In genomic region chr7:37833818-37834146, GRCh38 we compare ENCODE assay signal across 15 cellular contexts. TPM values are rescaled to one million over a fixed set of nuclear protein-coding genes. Genes with fewer than 3 reads are reported as not detected.
DNase-seq lines count a peak whose midpoint lies in the region; ATAC-seq and TF ChIP-seq lines count a peak whose summit lies in the region.
"Had no signal": no experiment of that assay in that cellular context is flagged by ENCODE, and none has a peak within 500 bp of the region (broad histone marks: within the 10 kb centered on the region; RNA-seq: fewer than 3 reads in every experiment).

No MANE protein-coding gene starts in this region.

- no peak overlapping the region for H2AFZ ChIP-seq in OCI-LY1 (ENCODE audit: low read length)

- H3F3A ChIP-seq in OCI-LY1 (ENCODE audit: insufficient read depth, low read length), result no peaks in the 10 kb centered on the region

- H3K27ac ChIP-seq in C4-2B (no peak overlapping the region), OCI-LY1 (ENCODE audit: low read depth, low read length, poor library complexity, severe bottlenecking) (no peak overlapping the region)
- H3K27ac ChIP-seq: parathyroid adenoma, right lobe of liver, suprapubic skin had no signal

- H3K79me2 ChIP-seq in OCI-LY1 (ENCODE audit: insufficient read depth, low read length), result no peaks in the 10 kb centered on the region
- H3K79me2 ChIP-seq: parathyroid adenoma had no signal

- H3K27me3 ChIP-seq in OCI-LY1 (ENCODE audit: insufficient read depth, low read length) (no peaks in the 10 kb centered on the region), MG63 (peaks cover 2% of the 10 kb centered on the region; the same call in 1 of the 2 replicates)
- H3K27me3 ChIP-seq: right lobe of liver, suprapubic skin had no signal

- TF ChIP-seq CTCF in C4-2B (conservative IDR thresholded peaks at IDR 0.05) (peak; percentile 63), OCI-LY1 (IDR thresholded peaks at IDR 0.05; ENCODE audit: low read length) (no peak), chondrocyte (IDR thresholded peaks at IDR 0.05) (peak; percentile 54), neural crest cell (conservative IDR thresholded peaks at IDR 0.05) (peak; percentile 38)

- peak overlapping the region; percentile 72; the same call in 1 of the 2 replicates for H3K4me2 ChIP-seq in OCI-LY1 (ENCODE audit: low read length)

- H3K9me3 ChIP-seq in OCI-LY1 (ENCODE audit: low read length) (no peaks in the 10 kb centered on the region), MG63 (no peaks in the 10 kb centered on the region)
- H3K9me3 ChIP-seq: right lobe of liver, suprapubic skin had no signal

- H4K20me1 ChIP-seq in OCI-LY1 (ENCODE audit: insufficient read depth, low read length), result no peaks in the 10 kb centered on the region

- H3K36me3 Mint-ChIP-seq in chondrocyte (ENCODE audit: low read depth) (no peaks in the 10 kb centered on the region), neural crest cell (ENCODE audit: low read depth) (no peaks in the 10 kb centered on the region)
- H3K36me3 Mint-ChIP-seq: activated naive CD8-positive, alpha-beta T cell treated with anti-CD3 and anti-CD28 coated beads for 36 hours had no signal

- no peak for DNase-seq in chondrocyte (ENCODE audit: low spot score)
- DNase-seq in neural crest cell (ENCODE audit: low read depth, low spot score), result no peak
- no peak for DNase-seq in MG63
- DNase-seq: NCI-H510A had no signal

- H3K4me3 Mint-ChIP-seq in chondrocyte (ENCODE audit: unreplicated experiment) (no peak overlapping the region), neural crest cell (no peak overlapping the region)

- no peaks in the 10 kb centered on the region for H3K9me2 ChIP-seq in OCI-LY1 (ENCODE audit: low read depth, low read length)

- no peak overlapping the region for H3K4me3 ChIP-seq in OCI-LY1 (ENCODE audit: low read depth, low read length, poor library complexity, severe bottlenecking)
- H3K4me3 ChIP-seq in MG63, result no peak overlapping the region
- H3K4me3 ChIP-seq: lung had no signal

- no peaks in the 10 kb centered on the region for H3K9me3 Mint-ChIP-seq in chondrocyte (ENCODE audit: low read depth)
- H3K9me3 Mint-ChIP-seq in neural crest cell, result no peaks in the 10 kb centered on the region
- H3K9me3 Mint-ChIP-seq: activated naive CD8-positive, alpha-beta T cell treated with anti-CD3 and anti-CD28 coated beads for 36 hours; activated T-cell treated with anti-CD3 and anti-CD28 coated beads, Interleukin-2, amount 50 U/mL, for 4 hours had no signal

- H3K4me1 ChIP-seq in OCI-LY1 (ENCODE audit: insufficient read depth, low read length, severe bottlenecking), result peaks cover 5% of the 10 kb centered on the region

- no peak overlapping the region for H3K9ac ChIP-seq in OCI-LY1 (ENCODE audit: low read length)
- H3K9ac ChIP-seq: parathyroid adenoma had no signal

- H3K27me3 Mint-ChIP-seq in chondrocyte (ENCODE audit: low read depth) (peaks cover 18% of the 10 kb centered on the region), neural crest cell (ENCODE audit: low read depth) (peaks cover 3% of the 10 kb centered on the region)

- H3K36me3 ChIP-seq in OCI-LY1 (ENCODE audit: insufficient read depth, low read length), result no peaks in the 10 kb centered on the region
- H3K36me3 ChIP-seq in MG63, result no peaks in the 10 kb centered on the region
- H3K36me3 ChIP-seq: right lobe of liver, suprapubic skin had no signal

- H3K27ac Mint-ChIP-seq in chondrocyte (ENCODE audit: unreplicated experiment), result no peak overlapping the region
- H3K27ac Mint-ChIP-seq in neural crest cell (ENCODE audit: unreplicated experiment), result no peak overlapping the region
- H3K27ac Mint-ChIP-seq: activated naive CD8-positive, alpha-beta T cell treated with anti-CD3 and anti-CD28 coated beads for 36 hours had no signal

- H3K4me1 Mint-ChIP-seq in chondrocyte (ENCODE audit: low read depth), result peaks cover 8% of the 10 kb centered on the region
- H3K4me1 Mint-ChIP-seq in neural crest cell, result peaks cover 4% of the 10 kb centered on the region

- no peak for ATAC-seq in GM21717 (IDR thresholded peaks at IDR 0.05; ENCODE audit: unreplicated experiment)
- no peak for ATAC-seq in HG03460 (IDR thresholded peaks at IDR 0.05; ENCODE audit: unreplicated experiment)
- ATAC-seq: activated CD4-positive, CD25-positive, alpha-beta regulatory T cell treated with anti-CD3 and anti-CD28 coated beads, Interleukin-2, amount 50 U/mL, for 24 hours had no signal

RNA-seq across cellular contexts. Expression of gene NME8, which starts 14.6 kb away (rescaled TPM):
- total RNA-seq in chondrocyte (not detected in 3 replicates), neural crest cell (not detected in 2 replicates)
- total RNA-seq in MG63 (2014; rRNA removed; shearing (Covaris generic); ENCODE audit: low replicate concordance), result not detected in 2 replicates
- total RNA-seq: activated naive CD8-positive, alpha-beta T cell treated with anti-CD3 and anti-CD28 coated beads for 36 hours; activated T-cell treated with anti-CD3 and anti-CD28 coated beads, Interleukin-2, amount 50 U/mL, for 4 hours had no signal
